ENCODE assay signal across 1 cellular context in genomic region chr17:66975614-66976378, GRCh38.
TF ChIP-seq lines count a peak whose summit lies in the region.

No MANE protein-coding gene starts in this region.

TF ChIP-seq in GM23338, 12 proteins besides CTCF, POLR2A, EP300 and RAD21 (continued from another document):
- no peak for TF ChIP-seq REST (IDR thresholded peaks at IDR 0.05; ENCODE audit: unreplicated experiment)
- no peak for TF ChIP-seq ZNF462 (CRISPR knock-in tag; IDR thresholded peaks at IDR 0.05)
- no peak for TF ChIP-seq CREB1 (CRISPR knock-in tag; IDR thresholded peaks at IDR 0.05; ENCODE audit: low read depth)
TF ChIP-seq in GM23338: peak in this region for 0.
